Comparison of ENCODE assay signal across 20 cellular contexts in the genomic region with DNA sequence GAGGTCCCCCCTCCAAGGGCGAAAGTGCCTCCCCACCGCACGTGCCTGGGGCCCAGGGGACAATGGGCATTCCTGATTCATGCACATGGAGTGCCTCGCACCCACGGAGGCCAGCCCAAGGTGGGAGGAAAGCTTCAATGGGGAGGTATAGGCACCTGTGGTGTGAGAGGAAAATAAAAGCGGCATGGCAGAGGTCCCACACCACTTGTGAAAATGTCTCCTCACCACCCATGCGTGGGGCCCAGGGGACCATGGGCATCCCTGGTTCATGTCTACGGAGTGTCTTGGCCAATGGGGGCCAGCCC.
DNase-seq lines count a peak whose midpoint lies in the region; ATAC-seq and TF ChIP-seq lines count a peak whose summit lies in the region.
"Had no signal": no experiment of that assay in that cellular context is flagged by ENCODE, and none has a peak within 500 bp of the region (broad histone marks: within the 10 kb centered on the region; RNA-seq: fewer than 3 reads in every experiment).

No MANE protein-coding gene starts in this region.

- H3K27ac ChIP-seq in IMR-90 (ENCODE audit: insufficient read depth, low read length) (no peak overlapping the region), subcutaneous abdominal adipose tissue (ENCODE audit: low read depth, low read length) (no peak overlapping the region), neuronal stem cell (replicated peaks; ENCODE audit: low read length) (no peak overlapping the region)
- H3K27ac ChIP-seq: ascending aorta, foreskin keratinocyte, prostate gland, SJSA1, tibial nerve had no signal

- peak overlapping the region; percentile 24 for H2AK9ac ChIP-seq in IMR-90 (replicated peaks; ENCODE audit: low read depth, low read length, poor library complexity)

- no TSS peak for BruUV-seq in IMR-90 (replicated peaks; lab: Mats Ljungman, UMichigan)

- H3K4ac ChIP-seq in IMR-90 (ENCODE audit: low read depth, low read length) = no peak overlapping the region
- no peak overlapping the region for H3K4ac ChIP-seq in neuronal stem cell (ENCODE audit: low read length)

- H3K4me1 ChIP-seq in IMR-90 (ENCODE audit: control insufficient read depth, insufficient read depth, low read length) (no peaks in the 10 kb centered on the region), subcutaneous abdominal adipose tissue (ENCODE audit: control insufficient read depth in 5 of 5, insufficient read depth in 5 of 5, low read length in 5 of 5) (no peaks in the 10 kb centered on the region), neuronal stem cell (ENCODE audit: control insufficient read depth in 2 of 2, insufficient read depth in 1 of 2, low read depth in 1 of 2, low read length in 2 of 2) (no peaks in the 10 kb centered on the region), HAP-1 (no peaks in the 10 kb centered on the region)
- H3K4me1 ChIP-seq: ascending aorta, foreskin keratinocyte, prostate gland, SJSA1, tibial nerve had no signal

- H4K20me1 ChIP-seq in IMR-90 (ENCODE audit: insufficient read depth, low read length) = no peaks in the 10 kb centered on the region

- H3K4me2 ChIP-seq in IMR-90 (ENCODE audit: low read depth, low read length) (no peak overlapping the region), neuronal stem cell (ENCODE audit: insufficient read depth, low read length, poor library complexity, severe bottlenecking) (no peak overlapping the region)

- H3K14ac ChIP-seq in IMR-90 (replicated peaks; ENCODE audit: low read depth, low read length) (no peak overlapping the region), neuronal stem cell (ENCODE audit: low read length) (no peak overlapping the region)

- no peak overlapping the region for H2AK5ac ChIP-seq in IMR-90 (ENCODE audit: low read depth, low read length)
- no peak overlapping the region for H2AK5ac ChIP-seq in neuronal stem cell (ENCODE audit: low read depth, low read length)

- H3K27me3 Mint-ChIP-seq in activated naive CD4-positive, alpha-beta T cell treated with anti-CD3 and anti-CD28 coated beads for 36 hours (ENCODE audit: low read depth) = no peaks in the 10 kb centered on the region
- H3K27me3 Mint-ChIP-seq: naive thymus-derived CD4-positive, alpha-beta T cell; stimulated activated naive B cell treated with anti-CD40 and anti-IgM and Interleukin-4, amounts not matched to agents 10 μg/mL and 1 μg/mL and 100 μg/mL, for 72 hours had no signal

- in situ Hi-C loops in IMR-90 (cut with MboI; ENCODE audit: low sequenced_read_pairs) = no loop called here
- in situ Hi-C loops in HAP-1 (cut with MboI; ENCODE audit: low sequenced_read_pairs) = no loop called here

- ATAC-seq in IMR-90 (ENCODE audit: low read depth) = no peak
- ATAC-seq: CD8-positive, alpha-beta T cell; foreskin keratinocyte; naive thymus-derived CD4-positive, alpha-beta T cell; stimulated activated naive B cell treated with anti-CD40 and anti-IgM and Interleukin-4, amounts not matched to agents 10 μg/mL and 1 μg/mL and 100 μg/mL, for 72 hours had no signal

- no peak for TF ChIP-seq RAD21 in IMR-90 (IDR thresholded peaks at IDR 0.05; ENCODE audit: low read length)

- H4K91ac ChIP-seq in IMR-90 (ENCODE audit: insufficient read depth, low read depth, low read length) (no peak overlapping the region), neuronal stem cell (ENCODE audit: low read depth, low read length, poor library complexity) (no peak overlapping the region)

- H2BK15ac ChIP-seq in IMR-90 (ENCODE audit: low read depth, low read length) = no peak overlapping the region
- H2BK15ac ChIP-seq in neuronal stem cell (ENCODE audit: low read length) = no peak overlapping the region

- H2AFZ ChIP-seq in IMR-90 (replicated peaks; ENCODE audit: low read length, poor library complexity) (no peak overlapping the region), neuronal stem cell (ENCODE audit: low read length) (no peak overlapping the region)

- no peak overlapping the region for H2BK120ac ChIP-seq in IMR-90 (ENCODE audit: low read depth, low read length)
- no peak overlapping the region for H2BK120ac ChIP-seq in neuronal stem cell (ENCODE audit: low read depth, low read length)

- H2BK20ac ChIP-seq in IMR-90 (ENCODE audit: low read depth, low read length) = no peak overlapping the region

- no peak overlapping the region for H2BK12ac ChIP-seq in neuronal stem cell (ENCODE audit: low read length)

- H3K4me3 ChIP-seq in IMR-90 (ENCODE audit: insufficient read depth, low read depth, low read length) = no peak overlapping the region
- peak overlapping the region in 3 of 5 donors; percentile 26 to 44 (median 35) for H3K4me3 ChIP-seq in subcutaneous abdominal adipose tissue (ENCODE audit: low read depth in 1 of 5, low read length in 5 of 5)
- peak overlapping the region in 1 of 2 donors; percentile 60 for H3K4me3 ChIP-seq in neuronal stem cell (ENCODE audit: low read length in 2 of 2)
- H3K4me3 ChIP-seq in HAP-1 = no peak overlapping the region
- H3K4me3 ChIP-seq: ascending aorta, prostate gland, SJSA1, tibial nerve had no signal

- CTCF ChIA-PET in activated naive CD4-positive, alpha-beta T cell treated with anti-CD3 and anti-CD28 coated beads for 36 hours (lab: Charles Lee) = no interaction called here
- CTCF ChIA-PET in IMR-90 (lab: Yijun Ruan, JAX) = no interaction called here

- TF ChIP-seq POLR2A in IMR-90 (IDR thresholded peaks at IDR 0.05; ENCODE audit: low read depth, low read length) = no peak

- H3K9me3 Mint-ChIP-seq in activated naive CD4-positive, alpha-beta T cell treated with anti-CD3 and anti-CD28 coated beads for 36 hours = peaks cover 49% of the 10 kb centered on the region

- TF ChIP-seq CTCF in IMR-90 (conservative IDR thresholded peaks at IDR 0.05; ENCODE audit: low read depth, low read length) = no peak

- H4K8ac ChIP-seq in IMR-90 (ENCODE audit: low read depth in 2 of 2, low read length in 2 of 2) (no peak overlapping the region), neuronal stem cell (ENCODE audit: low read depth, low read length) (no peak overlapping the region)

- peak; percentile 0 for DNase-seq in activated naive CD4-positive, alpha-beta T cell treated with anti-CD3 and anti-CD28 coated beads for 36 hours
- no peak for DNase-seq in activated naive CD4-positive, alpha-beta T cell treated with anti-CD3 and anti-CD28 coated beads, Interleukin-2, amount 50 U/mL, for 16 hours
- DNase-seq in IMR-90 (no peak), islet precursor cell (peak; percentile 40), cerebellar nuclear complex (lab: John Stamatoyannopoulos, UW) (no peak), neuronal stem cell (ENCODE audit: low spot score) (no peak), HAP-1 (ENCODE audit: low spot score in 2 of 2) (no peak)
- DNase-seq: ACHN; foreskin keratinocyte; GOT3; mammary epithelial cell; NCI-H526; stimulated activated naive B cell treated with anti-CD40 and anti-IgM and Interleukin-4, amounts not matched to agents 10 μg/mL and 1 μg/mL and 100 μg/mL, for 72 hours had no signal

- H3K9ac ChIP-seq in IMR-90 (ENCODE audit: low read depth, low read length) (no peak overlapping the region), subcutaneous abdominal adipose tissue (ENCODE audit: low read length in 5 of 5) (no peak overlapping the region), neuronal stem cell (ENCODE audit: low read depth, low read length, poor library complexity) (no peak overlapping the region)

- no peak overlapping the region for H2BK5ac ChIP-seq in IMR-90 (ENCODE audit: low read depth, low read length, poor library complexity, severe bottlenecking)
- H2BK5ac ChIP-seq in neuronal stem cell (ENCODE audit: low read length) = no peak overlapping the region

- H3K23ac ChIP-seq in IMR-90 (ENCODE audit: low read depth, low read length) (no peak overlapping the region), neuronal stem cell (ENCODE audit: low read depth, low read length, poor library complexity) (no peak overlapping the region)

- H3K36me3 Mint-ChIP-seq in activated naive CD4-positive, alpha-beta T cell treated with anti-CD3 and anti-CD28 coated beads for 36 hours (ENCODE audit: low read depth) = peaks cover 5% of the 10 kb centered on the region
- H3K36me3 Mint-ChIP-seq: CD8-positive, alpha-beta T cell had no signal

- H3K27me3 ChIP-seq in IMR-90 (ENCODE audit: control insufficient read depth, insufficient read depth, low read length) = no peaks in the 10 kb centered on the region
- no peaks in the 10 kb centered on the region for H3K27me3 ChIP-seq in subcutaneous abdominal adipose tissue (ENCODE audit: control insufficient read depth in 5 of 5, insufficient read depth in 4 of 5, low read length in 5 of 5)
- no peaks in the 10 kb centered on the region for H3K27me3 ChIP-seq in neuronal stem cell (ENCODE audit: control insufficient read depth in 3 of 3, insufficient read depth in 3 of 3, low read depth in 1 of 3, low read length in 3 of 3)
- H3K27me3 ChIP-seq in HAP-1 (ENCODE audit: low read depth) = no peaks in the 10 kb centered on the region
- H3K27me3 ChIP-seq: ascending aorta, foreskin keratinocyte, SJSA1, tibial nerve had no signal

- no peak overlapping the region for H3K27ac Mint-ChIP-seq in activated naive CD4-positive, alpha-beta T cell treated with anti-CD3 and anti-CD28 coated beads for 36 hours
- H3K27ac Mint-ChIP-seq: CD8-positive, alpha-beta T cell; naive thymus-derived CD4-positive, alpha-beta T cell; stimulated activated naive B cell treated with anti-CD40 and anti-IgM and Interleukin-4, amounts not matched to agents 10 μg/mL and 1 μg/mL and 100 μg/mL, for 72 hours had no signal

- dilution Hi-C loops in IMR-90 (cut with HindIII; ENCODE audit: low sequenced_read_pairs, unreplicated experiment) = no loop called here

- no peaks in the 10 kb centered on the region for H3K36me3 ChIP-seq in IMR-90 (ENCODE audit: control insufficient read depth, insufficient read depth, low read length)
- no peaks in the 10 kb centered on the region for H3K36me3 ChIP-seq in subcutaneous abdominal adipose tissue (ENCODE audit: control insufficient read depth in 5 of 5, insufficient read depth in 5 of 5, low read length in 5 of 5)
- no peaks in the 10 kb centered on the region for H3K36me3 ChIP-seq in neuronal stem cell (replicated peaks in 1 of 2; ENCODE audit: control insufficient read depth in 2 of 2, insufficient read depth in 2 of 2, low read length in 2 of 2)
- no peaks in the 10 kb centered on the region for H3K36me3 ChIP-seq in HAP-1 (replicated peaks)
- H3K36me3 ChIP-seq: ascending aorta, prostate gland, SJSA1, tibial nerve had no signal

- no peaks in the 10 kb centered on the region for H3K4me1 Mint-ChIP-seq in activated naive CD4-positive, alpha-beta T cell treated with anti-CD3 and anti-CD28 coated beads for 36 hours (ENCODE audit: low read depth)
- H3K4me1 Mint-ChIP-seq: stimulated activated naive B cell treated with anti-CD40 and anti-IgM and Interleukin-4, amounts not matched to agents 10 μg/mL and 1 μg/mL and 100 μg/mL, for 72 hours had no signal

- no peak overlapping the region for H4K5ac ChIP-seq in IMR-90 (ENCODE audit: low read depth, low read length)

- WGBS in IMR-90 (ENCODE audit: extremely low coverage in 2 of 2, insufficient read length in 1 of 2), 2 experiments = no CpG with 5 or more reads among the region's 8 CpGs
- no CpG with 5 or more reads among the region's 8 CpGs for WGBS in neuronal stem cell (ENCODE audit: extremely low coverage in 2 of 2, insufficient read length in 2 of 2, insufficient replicate concordance in 1 of 2), 2 donors

- H3K18ac ChIP-seq in IMR-90 (ENCODE audit: low read depth, low read length) = no peak overlapping the region
- H3K18ac ChIP-seq in neuronal stem cell (ENCODE audit: low read length) = no peak overlapping the region

- H3K56ac ChIP-seq in IMR-90 (ENCODE audit: extremely low read depth, insufficient read depth, low read length) = no peak overlapping the region

- H3K9me3 ChIP-seq in IMR-90 (ENCODE audit: control insufficient read depth, insufficient read depth, low read length) (peaks cover 44% of the 10 kb centered on the region), subcutaneous abdominal adipose tissue (ENCODE audit: control insufficient read depth in 5 of 5, low read length in 5 of 5) (peaks cover 15 to 82% (median 71%) of the 10 kb centered on the region in 5 donors), neuronal stem cell (replicated peaks in 1 of 2; ENCODE audit: control insufficient read depth in 2 of 2, insufficient read depth in 1 of 2, low read depth in 1 of 2, low read length in 2 of 2) (peaks cover 2 to 51% of the 10 kb centered on the region in 2 donors), HAP-1 (0 out of 2 replicates have a peak, but pooled peaks cover 6% of the 10 kb centered on the region)
- H3K9me3 ChIP-seq: prostate gland had no signal

- no peaks in the 10 kb centered on the region for H3K9me1 ChIP-seq in IMR-90 (ENCODE audit: insufficient read depth, low read length)

- no peak overlapping the region for H3K4me3 Mint-ChIP-seq in activated naive CD4-positive, alpha-beta T cell treated with anti-CD3 and anti-CD28 coated beads for 36 hours
- H3K4me3 Mint-ChIP-seq: CD8-positive, alpha-beta T cell; naive thymus-derived CD4-positive, alpha-beta T cell; stimulated activated naive B cell treated with anti-CD40 and anti-IgM and Interleukin-4, amounts not matched to agents 10 μg/mL and 1 μg/mL and 100 μg/mL, for 72 hours had no signal

- POLR2A ChIA-PET in IMR-90 (lab: Charles Lee; ENCODE audit: unreplicated experiment) = no interaction called here

- intact Hi-C loops in activated naive CD4-positive, alpha-beta T cell treated with anti-CD3 and anti-CD28 coated beads for 36 hours (cut with micrococcal nuclease) = no loop called here
- intact Hi-C loops in IMR-90 (cut with micrococcal nuclease) = no loop called here

- H3K79me1 ChIP-seq in IMR-90 (ENCODE audit: low read depth in 1 of 2, low read length in 2 of 2) (no peaks in the 10 kb centered on the region), neuronal stem cell (ENCODE audit: low read depth, low read length) (no peaks in the 10 kb centered on the region)

Comparison
In these comparisons a context has a peak if more than half of its experiments do, and no peak if none do; other contexts are left out.
1. DNase-seq: peak in activated naive CD4-positive, alpha-beta T cell treated with anti-CD3 and anti-CD28 coated beads for 36 hours (single experiment) and islet precursor cell (single experiment); none in activated naive CD4-positive, alpha-beta T cell treated with anti-CD3 and anti-CD28 coated beads, Interleukin-2, amount 50 U/mL, for 16 hours (single experiment), IMR-90 (single experiment), cerebellar nuclear complex (0 of 2), neuronal stem cell (single experiment) and HAP-1 (0 of 2).
2. H3K4me3 ChIP-seq: peak in subcutaneous abdominal adipose tissue (3 of 5); none in IMR-90 (single experiment) and HAP-1 (single experiment).